ENCODE assay signal across 1 cellular context in the genomic region with DNA sequence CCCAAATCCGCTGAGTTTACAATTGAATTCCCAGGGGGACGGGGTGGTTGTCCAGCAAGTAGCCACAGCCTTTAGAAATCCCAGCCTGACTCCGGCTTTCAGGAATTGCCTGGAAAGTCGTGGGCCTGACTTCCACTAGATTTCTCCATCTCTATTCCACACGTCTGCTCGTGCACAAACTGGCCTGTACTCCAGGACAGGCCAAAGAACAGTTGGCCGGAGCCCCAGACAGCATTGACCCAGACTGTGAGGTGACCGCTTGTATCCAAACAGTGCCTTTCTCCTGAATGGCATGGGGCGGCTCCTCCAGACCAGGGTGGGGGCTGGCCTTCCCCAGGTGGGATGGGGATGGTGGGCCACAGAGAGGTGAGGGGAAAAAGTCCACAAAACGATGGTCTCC.
TF ChIP-seq lines count a peak whose summit lies in the region.

No MANE protein-coding gene starts in this region.

TF ChIP-seq in GM23338, 12 proteins besides CTCF, POLR2A, EP300 and RAD21 (continued from another document):
- TF ChIP-seq, protein P1, sequence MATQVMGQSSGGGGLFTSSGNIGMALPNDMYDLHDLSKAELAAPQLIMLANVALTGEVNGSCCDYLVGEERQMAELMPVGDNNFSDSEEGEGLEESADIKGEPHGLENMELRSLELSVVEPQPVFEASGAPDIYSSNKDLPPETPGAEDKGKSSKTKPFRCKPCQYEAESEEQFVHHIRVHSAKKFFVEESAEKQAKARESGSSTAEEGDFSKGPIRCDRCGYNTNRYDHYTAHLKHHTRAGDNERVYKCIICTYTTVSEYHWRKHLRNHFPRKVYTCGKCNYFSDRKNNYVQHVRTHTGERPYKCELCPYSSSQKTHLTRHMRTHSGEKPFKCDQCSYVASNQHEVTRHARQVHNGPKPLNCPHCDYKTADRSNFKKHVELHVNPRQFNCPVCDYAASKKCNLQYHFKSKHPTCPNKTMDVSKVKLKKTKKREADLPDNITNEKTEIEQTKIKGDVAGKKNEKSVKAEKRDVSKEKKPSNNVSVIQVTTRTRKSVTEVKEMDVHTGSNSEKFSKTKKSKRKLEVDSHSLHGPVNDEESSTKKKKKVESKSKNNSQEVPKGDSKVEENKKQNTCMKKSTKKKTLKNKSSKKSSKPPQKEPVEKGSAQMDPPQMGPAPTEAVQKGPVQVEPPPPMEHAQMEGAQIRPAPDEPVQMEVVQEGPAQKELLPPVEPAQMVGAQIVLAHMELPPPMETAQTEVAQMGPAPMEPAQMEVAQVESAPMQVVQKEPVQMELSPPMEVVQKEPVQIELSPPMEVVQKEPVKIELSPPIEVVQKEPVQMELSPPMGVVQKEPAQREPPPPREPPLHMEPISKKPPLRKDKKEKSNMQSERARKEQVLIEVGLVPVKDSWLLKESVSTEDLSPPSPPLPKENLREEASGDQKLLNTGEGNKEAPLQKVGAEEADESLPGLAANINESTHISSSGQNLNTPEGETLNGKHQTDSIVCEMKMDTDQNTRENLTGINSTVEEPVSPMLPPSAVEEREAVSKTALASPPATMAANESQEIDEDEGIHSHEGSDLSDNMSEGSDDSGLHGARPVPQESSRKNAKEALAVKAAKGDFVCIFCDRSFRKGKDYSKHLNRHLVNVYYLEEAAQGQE (IDR thresholded peaks at IDR 0.05; ENCODE audit: unreplicated experiment): no peak
- TF ChIP-seq POLR2AphosphoS5 (IDR thresholded peaks at IDR 0.05; ENCODE audit: low read depth): no peak; the same call in 1 of the 2 replicates
